Comparison of ENCODE assay signal across 14 cellular contexts in the genomic region with DNA sequence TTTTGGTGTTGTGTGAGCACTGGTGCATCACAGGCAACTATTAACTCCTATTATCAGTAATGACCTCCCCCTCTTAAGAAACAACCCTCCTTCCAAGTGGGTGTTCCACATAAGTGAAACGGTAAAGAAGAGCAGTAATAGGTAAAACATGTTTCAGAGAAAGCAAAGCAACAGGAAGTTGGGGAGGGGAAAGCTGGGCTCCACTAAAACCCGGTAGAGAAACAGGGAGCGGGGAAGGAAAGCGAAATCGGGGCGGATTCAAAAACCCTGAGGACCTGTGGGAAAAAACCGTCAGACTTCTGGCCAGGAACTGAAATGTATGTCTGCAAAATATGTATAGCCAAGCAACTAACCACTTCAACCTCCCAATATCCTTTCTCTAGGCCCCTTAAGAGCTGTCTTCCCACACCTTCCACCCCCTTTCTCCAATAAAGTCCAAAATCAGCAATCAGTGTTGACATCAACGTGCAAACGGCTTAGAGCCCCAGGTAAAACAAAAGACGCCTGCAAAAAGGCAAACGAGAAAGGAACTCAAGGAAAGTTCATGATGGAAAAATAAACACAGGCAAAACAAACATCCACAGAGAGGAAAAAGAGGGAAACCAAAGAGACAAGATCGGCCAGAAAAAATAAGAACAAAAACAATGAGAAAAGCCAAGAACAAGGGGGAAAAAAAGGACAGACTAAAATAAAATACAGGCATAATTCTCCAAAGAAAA. TPM values are rescaled to one million over a fixed set of nuclear protein-coding genes. Genes with fewer than 3 reads are reported as not detected.
DNase-seq lines count a peak whose midpoint lies in the region; ATAC-seq, FAIRE-seq and TF ChIP-seq lines count a peak whose summit lies in the region.
"Had no signal": no experiment of that assay in that cellular context is flagged by ENCODE, and none has a peak within 500 bp of the region (broad histone marks: within the 10 kb centered on the region; RNA-seq: fewer than 3 reads in every experiment).

No MANE protein-coding gene starts in this region.

- H3K27me3 Mint-ChIP-seq in WTC11 (ENCODE audit: low read depth) (no peaks in the 10 kb centered on the region; the same call in 1 of the 2 replicates), type B pancreatic cell (no peaks in the 10 kb centered on the region)

- H3K27me3 ChIP-seq in breast epithelium: no peaks in the 10 kb centered on the region
- H3K27me3 ChIP-seq in mammary epithelial cell (ENCODE audit: insufficient read depth, low read length): no peaks in the 10 kb centered on the region
- H3K27me3 ChIP-seq in keratinocyte (ENCODE audit: control insufficient read depth, extremely low read depth, insufficient read depth, low read length): peaks cover 5% of the 10 kb centered on the region

- no peak overlapping the region for H3K9ac ChIP-seq in mammary epithelial cell (ENCODE audit: insufficient read depth, low read length)
- no peak overlapping the region for H3K9ac ChIP-seq in keratinocyte (ENCODE audit: control insufficient read depth, extremely low read depth, insufficient read depth, low read length)

- no peak overlapping the region for H3K4me3 Mint-ChIP-seq in WTC11
- peak overlapping the region; percentile 11 for H3K4me3 Mint-ChIP-seq in type B pancreatic cell
- H3K4me3 Mint-ChIP-seq: dendritic cell treated with granulocyte-macrophage colony-stimulating factor and Interleukin-4, amounts not matched to agents 40 ng/mL and 50 ng/mL, for 4 days; memory B cell; stimulated activated naive CD8-positive, alpha-beta T cell treated with anti-CD3 and anti-CD28 coated beads, Interleukin-15, Interleukin-2, amounts not matched to agents 100 ng/mL and 50 ng/mL, for 24 hours had no signal

- H3K9me3 Mint-ChIP-seq in WTC11: peaks cover 14% of the 10 kb centered on the region
- no peaks in the 10 kb centered on the region for H3K9me3 Mint-ChIP-seq in type B pancreatic cell
- H3K9me3 Mint-ChIP-seq: memory B cell; stimulated activated naive CD8-positive, alpha-beta T cell treated with anti-CD3 and anti-CD28 coated beads, Interleukin-15, Interleukin-2, amounts not matched to agents 100 ng/mL and 50 ng/mL, for 24 hours had no signal

- TF ChIP-seq CTCF in breast epithelium (IDR thresholded peaks at IDR 0.05) (no peak), mammary epithelial cell (conservative IDR thresholded peaks at IDR 0.05 in 1 of 2, IDR thresholded peaks at IDR 0.05 in 1 of 2; ENCODE audit: extremely low read depth in 1 of 2, insufficient read depth in 1 of 2, low read depth in 1 of 2, low read length in 2 of 2) (no peak), WTC11 (IDR thresholded peaks at IDR 0.05) (no peak), keratinocyte (optimal IDR thresholded peaks at IDR 0.05 in 1 of 3, IDR thresholded peaks at IDR 0.05 in 1 of 3, conservative IDR thresholded peaks at IDR 0.05 in 1 of 3; ENCODE audit: extremely low read depth in 1 of 3, insufficient read depth in 2 of 3, low read length in 3 of 3) (no peak), type B pancreatic cell (conservative IDR thresholded peaks at IDR 0.05) (no peak)

- H2AFZ ChIP-seq in mammary epithelial cell (ENCODE audit: low read depth, low read length) (no peak overlapping the region), keratinocyte (ENCODE audit: control insufficient read depth, low read length) (no peak overlapping the region)

- H4K20me1 ChIP-seq in mammary epithelial cell (ENCODE audit: insufficient read depth, low read length): no peaks in the 10 kb centered on the region
- H4K20me1 ChIP-seq in keratinocyte (ENCODE audit: control insufficient read depth, extremely low read depth, insufficient read depth, low read length): no peaks in the 10 kb centered on the region

- 0 out of 2 replicates have a peak, but pooled peaks cover 2% of the 10 kb centered on the region for H3K36me3 Mint-ChIP-seq in WTC11
- no peaks in the 10 kb centered on the region for H3K36me3 Mint-ChIP-seq in type B pancreatic cell
- H3K36me3 Mint-ChIP-seq: memory B cell had no signal

- H3K27ac ChIP-seq in breast epithelium: peak overlapping the region; percentile 13 to 33
- no peak overlapping the region for H3K27ac ChIP-seq in mammary epithelial cell (ENCODE audit: insufficient read depth, low read depth, low read length)
- H3K27ac ChIP-seq in keratinocyte (ENCODE audit: control insufficient read depth, insufficient read depth, low read length): no peak overlapping the region

- no peak for DNase-seq in breast epithelium (ENCODE audit: low spot score in 2 of 2)
- no peak for DNase-seq in mammary epithelial cell
- DNase-seq in WTC11 (ENCODE audit: low spot score): no peak
- DNase-seq in keratinocyte (ENCODE audit: low read depth, low spot score): no peak
- DNase-seq in type B pancreatic cell (ENCODE audit: extremely low spot score, unreplicated experiment): no peak
- DNase-seq: amniotic stem cell, NCI-H1694 had no signal

- no peak for TF ChIP-seq POLR2A in breast epithelium (IDR thresholded peaks at IDR 0.05)

- WGBS in mammary epithelial cell (ENCODE audit: low coverage, missing lambda C conversion rate): 44% methylated on average over 11 of the region's 12 CpGs

- in situ Hi-C loops in mammary epithelial cell (cut with MboI; ENCODE audit: low sequenced_read_pairs in 2 of 2): no loop called here

- H3K4me3 ChIP-seq in breast epithelium (peak overlapping the region in 1 of 3 donors; percentile 1), mammary epithelial cell (replicated peaks in 1 of 3; ENCODE audit: insufficient read depth in 1 of 3, low read depth in 2 of 3, low read length in 3 of 3) (no peak overlapping the region), keratinocyte (ENCODE audit: control insufficient read depth in 2 of 3, extremely low read depth in 1 of 3, insufficient read depth in 2 of 3, low read depth in 1 of 3, low read length in 3 of 3) (no peak overlapping the region)

- POLR2A ChIA-PET in WTC11 (lab: Charles Lee): interaction anchor here (0.5 kb wide), 1 partner anchor 121 kb away, joined by 4 read pairs; no protein-coding TSS in a partner anchor

- dilution Hi-C loops in mammary epithelial cell (cut with HindIII; ENCODE audit: low sequenced_read_pairs) (no loop called here), keratinocyte (cut with MboI; ENCODE audit: extremely low pct_ligation_motif_present, low sequenced_read_pairs) (no loop called here)

- no peaks in the 10 kb centered on the region for H3K36me3 ChIP-seq in breast epithelium
- H3K36me3 ChIP-seq in mammary epithelial cell (ENCODE audit: insufficient read depth, low read length): no peaks in the 10 kb centered on the region
- H3K36me3 ChIP-seq in keratinocyte (ENCODE audit: control insufficient read depth in 2 of 2, extremely low read depth in 1 of 2, insufficient read depth in 2 of 2, low read length in 2 of 2): no peaks in the 10 kb centered on the region

- no peaks in the 10 kb centered on the region for H3K9me1 ChIP-seq in keratinocyte (ENCODE audit: control insufficient read depth, extremely low read depth, insufficient read depth, low read length)

- intact Hi-C loops in breast epithelium (cut with DNase I; ENCODE audit: low total_unique reads) (no loop called here), mammary epithelial cell (cut with micrococcal nuclease) (no loop called here)

- H3K9me3 ChIP-seq in breast epithelium: no peaks in the 10 kb centered on the region
- H3K9me3 ChIP-seq in mammary epithelial cell (replicated peaks; ENCODE audit: insufficient read depth, low read length): no peaks in the 10 kb centered on the region
- H3K9me3 ChIP-seq in keratinocyte (ENCODE audit: control insufficient read depth, low read depth, low read length): no peaks in the 10 kb centered on the region

- no peaks in the 10 kb centered on the region for H3K79me2 ChIP-seq in mammary epithelial cell (ENCODE audit: insufficient read depth, low read length)
- no peaks in the 10 kb centered on the region for H3K79me2 ChIP-seq in keratinocyte (ENCODE audit: control insufficient read depth, insufficient read depth, low read length)

- H3K4me1 Mint-ChIP-seq in WTC11 (peaks cover 27% of the 10 kb centered on the region), type B pancreatic cell (ENCODE audit: unreplicated experiment) (peaks cover 21% of the 10 kb centered on the region)

- no peak for FAIRE-seq in keratinocyte (lab: Jason Lieb, UNC)
- FAIRE-seq: GM18507 had no signal

- H3K27ac Mint-ChIP-seq in WTC11: peak overlapping the region; percentile 4; the same call in 1 of the 2 replicates
- no peak overlapping the region for H3K27ac Mint-ChIP-seq in type B pancreatic cell
- H3K27ac Mint-ChIP-seq: dendritic cell treated with granulocyte-macrophage colony-stimulating factor and Interleukin-4, amounts not matched to agents 40 ng/mL and 50 ng/mL, for 4 days; memory B cell; stimulated activated naive CD8-positive, alpha-beta T cell treated with anti-CD3 and anti-CD28 coated beads, Interleukin-15, Interleukin-2, amounts not matched to agents 100 ng/mL and 50 ng/mL, for 24 hours had no signal

- H3K4me2 ChIP-seq in mammary epithelial cell (ENCODE audit: insufficient read depth, low read depth, low read length) (no peak overlapping the region), keratinocyte (ENCODE audit: control insufficient read depth, extremely low read depth, insufficient read depth, low read depth, low read length) (peak overlapping the region; percentile 2)

- no TSS peak for BruUV-seq in mammary epithelial cell (replicated peaks; lab: Mats Ljungman, UMichigan)

- H3K4me1 ChIP-seq in breast epithelium (no peaks in the 10 kb centered on the region), mammary epithelial cell (ENCODE audit: insufficient read depth, low read length) (no peaks in the 10 kb centered on the region), keratinocyte (ENCODE audit: control insufficient read depth, extremely low read depth, insufficient read depth, low read length) (no peaks in the 10 kb centered on the region)

- ATAC-seq in WTC11: peak; percentile 61
- ATAC-seq in HG03378 (IDR thresholded peaks at IDR 0.05; ENCODE audit: unreplicated experiment): no peak
- no peak for ATAC-seq in HG02588 (IDR thresholded peaks at IDR 0.05; ENCODE audit: unreplicated experiment)
- ATAC-seq in GM19324 (IDR thresholded peaks at IDR 0.05; ENCODE audit: low FRiP score, unreplicated experiment): no peak

- CTCF ChIA-PET in mammary epithelial cell (lab: Charles Lee; ENCODE audit: low non-redundant PET): no interaction called here
- CTCF ChIA-PET in WTC11 (lab: Charles Lee): no interaction called here

RNA-seq across cellular contexts. Expression of gene SIX1, which starts 32.8 kb away (rescaled TPM):
- total RNA-seq in breast epithelium (10 to 100 TPM in 1 of 3 donors, 1 to 10 TPM in 2; 2.6 to 14.9 (median 5.0) TPM), mammary epithelial cell (1 to 10 TPM in 1 of 2 donors, under 1 TPM in 1; 0.17 to 2.1 TPM), WTC11 (2021) (0.21 to 0.59 TPM (median 0.30 TPM) in 3 replicates), type B pancreatic cell (ENCODE audit: low replicate concordance) (1.00 and 32.6 TPM in 2 replicates)
- polyA plus RNA-seq in mammary epithelial cell (0.36 TPM), keratinocyte (0.01 to 0.04 TPM in 2 of 3 replicates, not detected in the other)
- polyA minus RNA-seq in mammary epithelial cell (not detected), keratinocyte (not detected in 3 replicates)
- not detected for polyA plus RNA-seq in keratinocyte (2011; ENCODE audit: low read depth)
- 0.04 TPM in 1 of 2 replicates, not detected in the other for polyA plus RNA-seq in keratinocyte (2011; cell fraction: cytosol; rRNA removed)
- polyA plus RNA-seq in keratinocyte (2011; cell fraction: nucleus; rRNA removed): not detected in 2 replicates
- 0.05 TPM in 1 of 2 replicates, not detected in the other for polyA plus RNA-seq in keratinocyte (2012; ENCODE audit: low replicate concordance)
- not detected for polyA minus RNA-seq in keratinocyte (2011; cell fraction: cytosol; rRNA and poly(A)+ RNA removed)
- polyA minus RNA-seq in keratinocyte (2011; cell fraction: nucleus; rRNA and poly(A)+ RNA removed): not detected in 2 replicates

Comparison
In these comparisons a context has a peak if more than half of its experiments do, and no peak if none do; other contexts are left out.
1. H3K27ac ChIP-seq: peak in breast epithelium (2 of 2); none in mammary epithelial cell (single experiment) and keratinocyte (single experiment).